Comparison of ENCODE assay signal across 17 cellular contexts in genomic region chr9:76004526-76004925, GRCh38.
A peak's percentile ranks its signal among the peaks of the same experiment; 100 is the strongest.
DNase-seq lines count a peak whose midpoint lies in the region; ATAC-seq and TF ChIP-seq lines count a peak whose summit lies in the region.
"Had no signal": no experiment of that assay in that cellular context is flagged by ENCODE, and none has a peak within 500 bp of the region (broad histone marks: within the 10 kb centered on the region; RNA-seq: fewer than 3 reads in every experiment).

No MANE protein-coding gene starts in this region.

- TF ChIP-seq CTCF in GM10266 (IDR thresholded peaks at IDR 0.05; ENCODE audit: control insufficient read depth, insufficient read depth, low read depth, missing control alignments), result no peak

- DNase-seq in GM10266 (ENCODE audit: extremely low spot score), result peak; percentile 51
- no peak for DNase-seq in HK-2 (ENCODE audit: unreplicated experiment)
- no peak for DNase-seq in GM19238 (ENCODE audit: insufficient read length, low spot score)
- DNase-seq in 8988T, result no peak
- DNase-seq in NCI-H2081 (lab: John Stamatoyannopoulos, UW), result no peak
- DNase-seq: activated CD4-positive, alpha-beta T cell treated with anti-CD3 and anti-CD28 coated beads, Interleukin-2, amount 50 U/mL, for 48 hours; activated gamma-delta T cell treated with Interleukin-2 at 50 U/mL for 16 hours; AML-193; brain microvascular endothelial cell; GOT3; NCI-H2029; NCI-H524; occipital lobe; stimulated activated naive CD4-positive, alpha-beta T cell had no signal

- ATAC-seq in GM18868 (IDR thresholded peaks at IDR 0.05; ENCODE audit: unreplicated experiment) (peak; percentile 78), HG02759 (IDR thresholded peaks at IDR 0.05; ENCODE audit: unreplicated experiment) (peak; percentile 70), HG03565 (IDR thresholded peaks at IDR 0.05; ENCODE audit: unreplicated experiment) (peak; percentile 87)
